1 cellular context compared by ENCODE assay signal in the genomic region with DNA sequence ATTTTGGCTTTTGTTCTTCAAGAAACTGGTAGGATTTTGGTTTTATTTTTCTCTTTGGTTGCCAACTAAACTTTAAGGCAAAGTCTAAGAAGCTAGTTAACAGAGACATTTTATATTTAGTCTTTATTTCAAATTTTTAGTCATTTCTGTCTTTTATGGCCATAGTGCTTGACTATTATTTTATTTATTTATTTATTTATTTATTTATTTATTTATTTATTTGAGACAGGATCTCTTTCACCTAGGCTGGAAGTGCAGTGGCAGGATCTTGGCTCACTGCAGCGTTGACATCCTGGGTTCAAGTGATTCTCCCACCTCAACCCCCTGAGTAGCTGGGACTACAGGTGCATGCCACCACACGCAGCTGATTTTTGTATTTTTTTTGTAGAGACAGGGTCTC.
TF ChIP-seq lines count a peak whose summit lies in the region.

No MANE protein-coding gene starts in this region.

TF ChIP-seq in HEK293, 187 proteins besides CTCF, POLR2A, EP300 and RAD21 (continued from another document):
- TF ChIP-seq, protein P1, sequence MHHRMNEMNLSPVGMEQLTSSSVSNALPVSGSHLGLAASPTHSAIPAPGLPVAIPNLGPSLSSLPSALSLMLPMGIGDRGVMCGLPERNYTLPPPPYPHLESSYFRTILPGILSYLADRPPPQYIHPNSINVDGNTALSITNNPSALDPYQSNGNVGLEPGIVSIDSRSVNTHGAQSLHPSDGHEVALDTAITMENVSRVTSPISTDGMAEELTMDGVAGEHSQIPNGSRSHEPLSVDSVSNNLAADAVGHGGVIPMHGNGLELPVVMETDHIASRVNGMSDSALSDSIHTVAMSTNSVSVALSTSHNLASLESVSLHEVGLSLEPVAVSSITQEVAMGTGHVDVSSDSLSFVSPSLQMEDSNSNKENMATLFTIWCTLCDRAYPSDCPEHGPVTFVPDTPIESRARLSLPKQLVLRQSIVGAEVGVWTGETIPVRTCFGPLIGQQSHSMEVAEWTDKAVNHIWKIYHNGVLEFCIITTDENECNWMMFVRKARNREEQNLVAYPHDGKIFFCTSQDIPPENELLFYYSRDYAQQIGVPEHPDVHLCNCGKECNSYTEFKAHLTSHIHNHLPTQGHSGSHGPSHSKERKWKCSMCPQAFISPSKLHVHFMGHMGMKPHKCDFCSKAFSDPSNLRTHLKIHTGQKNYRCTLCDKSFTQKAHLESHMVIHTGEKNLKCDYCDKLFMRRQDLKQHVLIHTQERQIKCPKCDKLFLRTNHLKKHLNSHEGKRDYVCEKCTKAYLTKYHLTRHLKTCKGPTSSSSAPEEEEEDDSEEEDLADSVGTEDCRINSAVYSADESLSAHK (tag by site-specific recombination; IDR thresholded peaks at IDR 0.05): no peak
- peak; percentile 38; the same call in 1 of the 2 replicates for TF ChIP-seq ZNF623 (tag by site-specific recombination; IDR thresholded peaks at IDR 0.05)
- TF ChIP-seq, protein P2, sequence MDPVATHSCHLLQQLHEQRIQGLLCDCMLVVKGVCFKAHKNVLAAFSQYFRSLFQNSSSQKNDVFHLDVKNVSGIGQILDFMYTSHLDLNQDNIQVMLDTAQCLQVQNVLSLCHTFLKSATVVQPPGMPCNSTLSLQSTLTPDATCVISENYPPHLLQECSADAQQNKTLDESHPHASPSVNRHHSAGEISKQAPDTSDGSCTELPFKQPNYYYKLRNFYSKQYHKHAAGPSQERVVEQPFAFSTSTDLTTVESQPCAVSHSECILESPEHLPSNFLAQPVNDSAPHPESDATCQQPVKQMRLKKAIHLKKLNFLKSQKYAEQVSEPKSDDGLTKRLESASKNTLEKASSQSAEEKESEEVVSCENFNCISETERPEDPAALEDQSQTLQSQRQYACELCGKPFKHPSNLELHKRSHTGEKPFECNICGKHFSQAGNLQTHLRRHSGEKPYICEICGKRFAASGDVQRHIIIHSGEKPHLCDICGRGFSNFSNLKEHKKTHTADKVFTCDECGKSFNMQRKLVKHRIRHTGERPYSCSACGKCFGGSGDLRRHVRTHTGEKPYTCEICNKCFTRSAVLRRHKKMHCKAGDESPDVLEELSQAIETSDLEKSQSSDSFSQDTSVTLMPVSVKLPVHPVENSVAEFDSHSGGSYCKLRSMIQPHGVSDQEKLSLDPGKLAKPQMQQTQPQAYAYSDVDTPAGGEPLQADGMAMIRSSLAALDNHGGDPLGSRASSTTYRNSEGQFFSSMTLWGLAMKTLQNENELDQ (tag by site-specific recombination; IDR thresholded peaks at IDR 0.05; ENCODE audit: low read depth): no peak
- TF ChIP-seq ZNF394 (tag by site-specific recombination; IDR thresholded peaks at IDR 0.05; ENCODE audit: borderline replicate concordance): peak; percentile 76; the same call in 1 of the 2 replicates
- TF ChIP-seq ZNF140 (tag by site-specific recombination; IDR thresholded peaks at IDR 0.05): peak; percentile 33; the same call in 1 of the 2 replicates
- peak; percentile 52 for TF ChIP-seq ZNF426 (tag by site-specific recombination; IDR thresholded peaks at IDR 0.05)
- TF ChIP-seq ZNF555 (tag by site-specific recombination; conservative IDR thresholded peaks at IDR 0.05): peak; percentile 40; the same call in 1 of the 2 replicates
- TF ChIP-seq ZNF510 (tag by site-specific recombination; IDR thresholded peaks at IDR 0.05; ENCODE audit: insufficient replicate concordance): peak; percentile 47
- TF ChIP-seq, protein P3, sequence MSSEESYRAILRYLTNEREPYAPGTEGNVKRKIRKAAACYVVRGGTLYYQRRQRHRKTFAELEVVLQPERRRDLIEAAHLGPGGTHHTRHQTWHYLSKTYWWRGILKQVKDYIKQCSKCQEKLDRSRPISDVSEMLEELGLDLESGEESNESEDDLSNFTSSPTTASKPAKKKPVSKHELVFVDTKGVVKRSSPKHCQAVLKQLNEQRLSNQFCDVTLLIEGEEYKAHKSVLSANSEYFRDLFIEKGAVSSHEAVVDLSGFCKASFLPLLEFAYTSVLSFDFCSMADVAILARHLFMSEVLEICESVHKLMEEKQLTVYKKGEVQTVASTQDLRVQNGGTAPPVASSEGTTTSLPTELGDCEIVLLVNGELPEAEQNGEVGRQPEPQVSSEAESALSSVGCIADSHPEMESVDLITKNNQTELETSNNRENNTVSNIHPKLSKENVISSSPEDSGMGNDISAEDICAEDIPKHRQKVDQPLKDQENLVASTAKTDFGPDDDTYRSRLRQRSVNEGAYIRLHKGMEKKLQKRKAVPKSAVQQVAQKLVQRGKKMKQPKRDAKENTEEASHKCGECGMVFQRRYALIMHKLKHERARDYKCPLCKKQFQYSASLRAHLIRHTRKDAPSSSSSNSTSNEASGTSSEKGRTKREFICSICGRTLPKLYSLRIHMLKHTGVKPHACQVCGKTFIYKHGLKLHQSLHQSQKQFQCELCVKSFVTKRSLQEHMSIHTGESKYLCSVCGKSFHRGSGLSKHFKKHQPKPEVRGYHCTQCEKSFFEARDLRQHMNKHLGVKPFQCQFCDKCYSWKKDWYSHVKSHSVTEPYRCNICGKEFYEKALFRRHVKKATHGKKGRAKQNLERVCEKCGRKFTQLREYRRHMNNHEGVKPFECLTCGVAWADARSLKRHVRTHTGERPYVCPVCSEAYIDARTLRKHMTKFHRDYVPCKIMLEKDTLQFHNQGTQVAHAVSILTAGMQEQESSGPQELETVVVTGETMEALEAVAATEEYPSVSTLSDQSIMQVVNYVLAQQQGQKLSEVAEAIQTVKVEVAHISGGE (tag by site-specific recombination; conservative IDR thresholded peaks at IDR 0.05; ENCODE audit: low read depth): peak; percentile 45; the same call in 1 of the 2 replicates
